ENCODE assay signal across 8 cellular contexts in the genomic region with DNA sequence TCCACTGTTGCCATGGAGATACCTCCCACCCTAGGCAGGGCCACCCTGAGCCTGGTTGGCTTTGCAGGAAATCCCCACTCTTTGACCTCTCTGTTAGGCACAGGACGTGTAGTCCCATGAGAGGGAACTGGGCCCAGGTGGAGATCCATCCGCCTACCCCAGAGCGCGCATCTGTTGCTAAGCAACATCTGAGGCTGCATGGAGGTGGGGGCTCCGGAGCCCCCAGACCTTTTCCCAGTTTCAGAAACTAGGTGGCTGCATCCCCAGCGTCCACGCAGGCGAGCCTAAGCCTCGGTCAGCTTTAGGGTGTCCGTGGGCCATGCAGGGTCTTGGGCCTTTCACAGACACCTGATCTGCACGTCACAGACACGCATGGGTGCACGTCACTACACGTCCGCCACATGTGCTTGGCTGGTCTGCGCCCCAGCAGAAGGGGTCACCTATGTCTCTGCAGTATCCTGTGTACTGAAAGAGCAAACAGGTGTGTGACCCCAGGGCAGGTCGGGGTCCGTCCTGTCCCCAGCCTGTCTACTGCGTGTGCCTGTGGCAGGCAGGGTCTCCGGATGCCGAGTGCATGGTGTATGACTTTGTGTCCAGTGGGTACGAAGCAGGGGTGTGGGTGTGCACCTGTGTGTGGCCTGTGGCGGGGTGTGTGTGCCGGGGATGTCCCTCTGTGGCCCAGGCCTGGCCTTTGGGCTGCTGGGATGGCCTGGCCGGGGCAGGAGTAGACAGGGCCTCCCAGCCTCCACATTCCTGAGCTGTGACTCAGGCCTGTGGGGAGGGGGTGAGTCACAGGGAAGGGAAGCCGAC. TPM values are rescaled to one million over a fixed set of nuclear protein-coding genes. Genes with fewer than 3 reads are reported as not detected.
A peak's percentile ranks its signal among the peaks of the same experiment; 100 is the strongest.
DNase-seq lines count a peak whose midpoint lies in the region; ATAC-seq and TF ChIP-seq lines count a peak whose summit lies in the region.

No MANE protein-coding gene starts in this region.

- H3K27ac ChIP-seq in cardiac muscle cell (peak overlapping the region; percentile 69), left ventricle myocardium inferior (replicated peaks) (peak overlapping the region; percentile 100), gastrocnemius medialis (peak overlapping the region; percentile 92 to 99 (median 98))

- H3K4me3 ChIP-seq in cardiac muscle cell (no peak overlapping the region), left ventricle myocardium inferior (peak overlapping the region; percentile 67), gastrocnemius medialis (no peak overlapping the region)

- H3K27ac Mint-ChIP-seq in activated T-helper 1 cell treated with anti-CD3 and anti-CD28 coated beads, Interleukin-12 subunit alpha, Interleukin-12 subunit beta, Interleukin-2, Interleukin-4 antibody, amounts not matched to agents 30 ng/mL and 10 ng/mL and 1 ng/mL, durations not matched to agents 14 hours and 24 hours and 36 hours, result no peak overlapping the region

- in situ Hi-C loops in gastrocnemius medialis (cut with MboI; ENCODE audit: low sequenced_read_pairs in 4 of 4), result no loop called here

- peaks cover 35% of the 10 kb centered on the region for H3K4me1 Mint-ChIP-seq in activated T-helper 1 cell treated with anti-CD3 and anti-CD28 coated beads, Interleukin-12 subunit alpha, Interleukin-12 subunit beta, Interleukin-2, Interleukin-4 antibody, amounts not matched to agents 30 ng/mL and 10 ng/mL and 1 ng/mL, durations not matched to agents 14 hours and 24 hours and 36 hours (ENCODE audit: low read depth)

- TF ChIP-seq CTCF in cardiac muscle cell (IDR thresholded peaks at IDR 0.05; ENCODE audit: low read depth, low read length) (no peak), left ventricle myocardium inferior (IDR thresholded peaks at IDR 0.05; ENCODE audit: borderline replicate concordance) (no peak), gastrocnemius medialis (IDR thresholded peaks at IDR 0.05 in 4 of 5, conservative IDR thresholded peaks at IDR 0.05 in 1 of 5) (no peak)

- H3K36me3 Mint-ChIP-seq in activated T-helper 1 cell treated with anti-CD3 and anti-CD28 coated beads, Interleukin-12 subunit alpha, Interleukin-12 subunit beta, Interleukin-2, Interleukin-4 antibody, amounts not matched to agents 30 ng/mL and 10 ng/mL and 1 ng/mL, durations not matched to agents 14 hours and 24 hours and 36 hours (ENCODE audit: low read depth), result peaks cover 7% of the 10 kb centered on the region

- H3K9me3 Mint-ChIP-seq in activated T-helper 1 cell treated with anti-CD3 and anti-CD28 coated beads, Interleukin-12 subunit alpha, Interleukin-12 subunit beta, Interleukin-2, Interleukin-4 antibody, amounts not matched to agents 30 ng/mL and 10 ng/mL and 1 ng/mL, durations not matched to agents 14 hours and 24 hours and 36 hours, result no peaks in the 10 kb centered on the region

- H3K27me3 ChIP-seq in cardiac muscle cell (no peaks in the 10 kb centered on the region), left ventricle myocardium inferior (ENCODE audit: low read depth) (no peaks in the 10 kb centered on the region), gastrocnemius medialis (no peaks in the 10 kb centered on the region)

- H3K9me3 ChIP-seq in cardiac muscle cell (ENCODE audit: low read depth) (no peaks in the 10 kb centered on the region), left ventricle myocardium inferior (replicated peaks) (no peaks in the 10 kb centered on the region), gastrocnemius medialis (no peaks in the 10 kb centered on the region)

- ATAC-seq in gastrocnemius medialis (no peak), GM21390 (IDR thresholded peaks at IDR 0.05; ENCODE audit: unreplicated experiment) (no peak)

- H3K4me3 Mint-ChIP-seq in activated T-helper 1 cell treated with anti-CD3 and anti-CD28 coated beads, Interleukin-12 subunit alpha, Interleukin-12 subunit beta, Interleukin-2, Interleukin-4 antibody, amounts not matched to agents 30 ng/mL and 10 ng/mL and 1 ng/mL, durations not matched to agents 14 hours and 24 hours and 36 hours, result peak overlapping the region; percentile 49

- intact Hi-C loops in cardiac septum (cut with DNase I) (no loop called here), left ventricle myocardium inferior (cut with micrococcal nuclease) (no loop called here), gastrocnemius medialis (cut with DNase I; ENCODE audit: low total_unique reads) (no loop called here)
- intact Hi-C loops in activated T-helper 1 cell treated with anti-CD3 and anti-CD28 coated beads, Interleukin-12 subunit alpha, Interleukin-12 subunit beta, Interleukin-2, Interleukin-4 antibody, amounts not matched to agents 30 ng/mL and 10 ng/mL and 1 ng/mL, durations not matched to agents 14 hours and 24 hours and 36 hours (cut with micrococcal nuclease), result no loop called here

- no peaks in the 10 kb centered on the region for H3K36me3 ChIP-seq in cardiac muscle cell
- H3K36me3 ChIP-seq in left ventricle myocardium inferior, result peaks cover under 1% of the 10 kb centered on the region
- no peaks in the 10 kb centered on the region for H3K36me3 ChIP-seq in gastrocnemius medialis

- no peak for TF ChIP-seq POLR2A in gastrocnemius medialis (IDR thresholded peaks at IDR 0.05)

- H3K27me3 Mint-ChIP-seq in activated T-helper 1 cell treated with anti-CD3 and anti-CD28 coated beads, Interleukin-12 subunit alpha, Interleukin-12 subunit beta, Interleukin-2, Interleukin-4 antibody, amounts not matched to agents 30 ng/mL and 10 ng/mL and 1 ng/mL, durations not matched to agents 14 hours and 24 hours and 36 hours (ENCODE audit: insufficient read depth), result no peaks in the 10 kb centered on the region

- DNase-seq in cardiac muscle cell (ENCODE audit: low read depth in 1 of 2, low spot score in 1 of 2) (peak; percentile 64 to 90), cardiac septum (ENCODE audit: low spot score) (no peak), left ventricle myocardium inferior (peak; percentile 72), gastrocnemius medialis (peak in 1 of 2 donors; percentile 77)
- no peak for DNase-seq in activated T-helper 1 cell treated with anti-CD3 and anti-CD28 coated beads, Interleukin-12 subunit alpha, Interleukin-12 subunit beta, Interleukin-2, Interleukin-4 antibody, amounts not matched to agents 30 ng/mL and 10 ng/mL and 1 ng/mL, durations not matched to agents 14 hours and 24 hours and 36 hours (ENCODE audit: low spot score)
- no peak for DNase-seq in activated CD8-positive, alpha-beta memory T cell treated with anti-CD3 and anti-CD28 coated beads, Interleukin-2, amount 50 U/mL, for 4 hours
- no peak for DNase-seq in activated CD4-positive, alpha-beta T cell treated with anti-CD3 and anti-CD28 coated beads, Interleukin-2, amount 50 U/mL, for 1 hour

- H3K4me1 ChIP-seq in cardiac muscle cell (ENCODE audit: low read depth), result peaks cover 52% of the 10 kb centered on the region
- H3K4me1 ChIP-seq in left ventricle myocardium inferior, result peaks cover 80% of the 10 kb centered on the region
- H3K4me1 ChIP-seq in gastrocnemius medialis, result peaks cover 53 to 56% of the 10 kb centered on the region in 2 donors

RNA-seq across cellular contexts. Expression of gene CIRBP, which starts 4.1 kb away (rescaled TPM):
- 1,112 and 2,236 TPM in 2 replicates for total RNA-seq in cardiac muscle cell
- 716 and 851 TPM in 2 replicates for polyA plus RNA-seq in cardiac muscle cell
- total RNA-seq in cardiac septum, result 318 TPM
- total RNA-seq in activated T-helper 1 cell treated with anti-CD3 and anti-CD28 coated beads, Interleukin-12 subunit alpha, Interleukin-12 subunit beta, Interleukin-2, Interleukin-4 antibody, amounts not matched to agents 30 ng/mL and 10 ng/mL and 1 ng/mL, durations not matched to agents 14 hours and 24 hours and 36 hours, result 245 and 256 TPM in 2 replicates
- 229 TPM for total RNA-seq in left ventricle myocardium inferior
- 100 to 1,000 TPM; 274 to 578 (median 418) TPM for total RNA-seq in gastrocnemius medialis

RNA-seq across cellular contexts. Expression of gene FAM174C, which starts 10.3 kb away (rescaled TPM):
- total RNA-seq in cardiac muscle cell (31.2 and 44.9 TPM in 2 replicates), cardiac septum (20.0 TPM), left ventricle myocardium inferior (12.4 TPM), gastrocnemius medialis (10 to 100 TPM; 18.7 to 36.7 (median 28.7) TPM)
- 34.0 and 34.4 TPM in 2 replicates for polyA plus RNA-seq in cardiac muscle cell
- total RNA-seq in activated T-helper 1 cell treated with anti-CD3 and anti-CD28 coated beads, Interleukin-12 subunit alpha, Interleukin-12 subunit beta, Interleukin-2, Interleukin-4 antibody, amounts not matched to agents 30 ng/mL and 10 ng/mL and 1 ng/mL, durations not matched to agents 14 hours and 24 hours and 36 hours, result 119 and 128 TPM in 2 replicates

RNA-seq across cellular contexts. Expression of gene MIDN, which starts 16.6 kb away (rescaled TPM):
- total RNA-seq in cardiac muscle cell (45.6 and 89.2 TPM in 2 replicates), cardiac septum (97.5 TPM), left ventricle myocardium inferior (60.5 TPM), gastrocnemius medialis (100 to 1,000 TPM in 2 of 4 donors, 10 to 100 TPM in 2; 34.9 to 117 (median 86.3) TPM)
- polyA plus RNA-seq in cardiac muscle cell, result 58.1 and 76.0 TPM in 2 replicates
- total RNA-seq in activated T-helper 1 cell treated with anti-CD3 and anti-CD28 coated beads, Interleukin-12 subunit alpha, Interleukin-12 subunit beta, Interleukin-2, Interleukin-4 antibody, amounts not matched to agents 30 ng/mL and 10 ng/mL and 1 ng/mL, durations not matched to agents 14 hours and 24 hours and 36 hours, result 87.6 and 91.6 TPM in 2 replicates

RNA-seq across cellular contexts. Expression of gene EFNA2, which starts 20.7 kb away (rescaled TPM):
- total RNA-seq in cardiac muscle cell (13.0 and 16.9 TPM in 2 replicates), cardiac septum (not detected), left ventricle myocardium inferior (not detected), gastrocnemius medialis (not detected)
- polyA plus RNA-seq in cardiac muscle cell, result 0.34 and 0.44 TPM in 2 replicates
- total RNA-seq in activated T-helper 1 cell treated with anti-CD3 and anti-CD28 coated beads, Interleukin-12 subunit alpha, Interleukin-12 subunit beta, Interleukin-2, Interleukin-4 antibody, amounts not matched to agents 30 ng/mL and 10 ng/mL and 1 ng/mL, durations not matched to agents 14 hours and 24 hours and 36 hours, result not detected in 2 replicates

RNA-seq across cellular contexts. Expression of gene ATP5F1D, which starts 23.5 kb away (rescaled TPM):
- 188 and 355 TPM in 2 replicates for total RNA-seq in cardiac muscle cell
- polyA plus RNA-seq in cardiac muscle cell, result 505 and 638 TPM in 2 replicates
- 486 TPM for total RNA-seq in cardiac septum
- 234 and 239 TPM in 2 replicates for total RNA-seq in activated T-helper 1 cell treated with anti-CD3 and anti-CD28 coated beads, Interleukin-12 subunit alpha, Interleukin-12 subunit beta, Interleukin-2, Interleukin-4 antibody, amounts not matched to agents 30 ng/mL and 10 ng/mL and 1 ng/mL, durations not matched to agents 14 hours and 24 hours and 36 hours
- total RNA-seq in left ventricle myocardium inferior, result 501 TPM
- 100 to 1,000 TPM; 189 to 442 (median 273) TPM for total RNA-seq in gastrocnemius medialis

Comparison
In these comparisons a context has a peak if more than half of its experiments do, and no peak if none do; other contexts are left out.
1. DNase-seq: peak in cardiac muscle cell (2 of 2) and left ventricle myocardium inferior (single experiment); none in cardiac septum (single experiment), activated T-helper 1 cell treated with anti-CD3 and anti-CD28 coated beads, Interleukin-12 subunit alpha, Interleukin-12 subunit beta, Interleukin-2, Interleukin-4 antibody, amounts not matched to agents 30 ng/mL and 10 ng/mL and 1 ng/mL, durations not matched to agents 14 hours and 24 hours and 36 hours (single experiment), activated CD8-positive, alpha-beta memory T cell treated with anti-CD3 and anti-CD28 coated beads, Interleukin-2, amount 50 U/mL, for 4 hours (single experiment) and activated CD4-positive, alpha-beta T cell treated with anti-CD3 and anti-CD28 coated beads, Interleukin-2, amount 50 U/mL, for 1 hour (single experiment).
2. Peak in every context shown above with its lines, with median percentiles within 50 percentile points of each other: H3K27ac ChIP-seq.